ENCODE assay signal across 8 cellular contexts in the genomic region with DNA sequence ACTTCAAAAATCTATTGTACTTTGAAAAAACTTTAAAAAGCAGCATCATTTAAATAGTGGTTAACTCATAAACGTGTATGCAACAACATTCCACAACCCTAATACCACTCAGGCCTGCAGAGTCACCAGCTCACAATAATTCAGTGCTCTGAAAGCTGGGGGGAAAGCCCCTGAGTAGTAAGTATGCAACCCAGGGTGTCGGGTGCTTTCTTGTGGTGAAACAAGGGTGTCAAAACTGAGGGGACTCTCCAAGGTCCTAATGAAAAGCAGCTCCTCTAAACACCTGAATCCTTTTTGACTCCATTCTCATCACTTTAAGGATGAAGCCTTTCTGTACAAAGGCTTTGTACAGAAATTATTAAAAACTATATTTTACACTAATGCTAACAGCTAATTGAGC.
DNase-seq lines count a peak whose midpoint lies in the region; ATAC-seq and TF ChIP-seq lines count a peak whose summit lies in the region.

No MANE protein-coding gene starts in this region.

- no peak overlapping the region for H3K27ac Mint-ChIP-seq in nephron progenitor cell

- H3K4me3 Mint-ChIP-seq in nephron progenitor cell, result no peak overlapping the region

- ATAC-seq in GM19455 (IDR thresholded peaks at IDR 0.05; ENCODE audit: unreplicated experiment), result peak; percentile 89
- peak; percentile 95 for ATAC-seq in HG03457 (IDR thresholded peaks at IDR 0.05; ENCODE audit: unreplicated experiment)

- H3K27me3 Mint-ChIP-seq in nephron progenitor cell (ENCODE audit: low read depth, poor library complexity), result no peaks in the 10 kb centered on the region

- peaks cover 10% of the 10 kb centered on the region for H3K4me1 Mint-ChIP-seq in nephron progenitor cell

- no peaks in the 10 kb centered on the region for H3K9me3 Mint-ChIP-seq in nephron progenitor cell

- peaks cover 64% of the 10 kb centered on the region for H3K36me3 Mint-ChIP-seq in nephron progenitor cell (ENCODE audit: low read depth)

- DNase-seq in activated T-helper 1 cell treated with Interleukin-2 at 50 U/mL for 16 hours (ENCODE audit: low read depth) (peak; percentile 13), KG1 (lab: John Stamatoyannopoulos, UW) (no peak), Ammon's horn (ENCODE audit: low spot score) (no peak), MV-4-11 (lab: John Stamatoyannopoulos, UW) (no peak), nephron progenitor cell (no peak)
- peak; percentile 4 to 17 for DNase-seq in stimulated activated CD8-positive, alpha-beta memory T cell treated with anti-CD3 and anti-CD28 coated beads, Interleukin-7, amount 100 ng/mL, for 1 hour (ENCODE audit: low read depth in 2 of 2)

- TF ChIP-seq CTCF in nephron progenitor cell (IDR thresholded peaks at IDR 0.05), result no peak

Comparison
In these comparisons a context has a peak if more than half of its experiments do, and no peak if none do; other contexts are left out.
1. DNase-seq: peak in activated T-helper 1 cell treated with Interleukin-2 at 50 U/mL for 16 hours (single experiment) and stimulated activated CD8-positive, alpha-beta memory T cell treated with anti-CD3 and anti-CD28 coated beads, Interleukin-7, amount 100 ng/mL, for 1 hour (2 of 2); none in KG1 (single experiment), Ammon's horn (single experiment), MV-4-11 (single experiment) and nephron progenitor cell (single experiment).